ENCODE assay signal across 1 cellular context in genomic region chr3:128360243-128360642, GRCh38.
A peak's percentile ranks its signal among the peaks of the same experiment; 100 is the strongest.
TF ChIP-seq lines count a peak whose summit lies in the region.

No MANE protein-coding gene starts in this region.

TF ChIP-seq in HepG2, 621 proteins besides CTCF, POLR2A, EP300 and RAD21 (continued from another document and continues in another):
- TF ChIP-seq ZKSCAN1 (IDR thresholded peaks at IDR 0.05; ENCODE audit: low read length) (no peak), ZNF83 (CRISPR knock-in tag; IDR thresholded peaks at IDR 0.05; ENCODE audit: borderline replicate concordance) (no peak), ZFX (CRISPR knock-in tag; IDR thresholded peaks at IDR 0.05; ENCODE audit: low read depth) (peak; percentile 63), ZNF878 (CRISPR knock-in tag; IDR thresholded peaks at IDR 0.05) (no peak), PITX1 (CRISPR knock-in tag; IDR thresholded peaks at IDR 0.05) (0 out of 2 replicates have a peak, but pooled peaks have one; percentile 7), ZNF800 (CRISPR knock-in tag; IDR thresholded peaks at IDR 0.05) (no peak), KAT7 (CRISPR knock-in tag; IDR thresholded peaks at IDR 0.05; ENCODE audit: borderline replicate concordance) (0 out of 2 replicates have a peak, but pooled peaks have one; percentile 25), MXD3 (CRISPR knock-in tag; IDR thresholded peaks at IDR 0.05) (0 out of 2 replicates have a peak, but pooled peaks have one; percentile 33), PHB2 (IDR thresholded peaks at IDR 0.05; ENCODE audit: partially characterized antibody) (no peak), AKAP8 (CRISPR knock-in tag; IDR thresholded peaks at IDR 0.05) (0 out of 2 replicates have a peak, but pooled peaks have one; percentile 45), ZFY (CRISPR knock-in tag; IDR thresholded peaks at IDR 0.05) (peak; percentile 20; the same call in 1 of the 2 replicates), HNF1B (CRISPR knock-in tag; IDR thresholded peaks at IDR 0.05) (0 out of 2 replicates have a peak, but pooled peaks have one; percentile 14), RXRA (CRISPR knock-in tag; IDR thresholded peaks at IDR 0.05) (peak; percentile 28; the same call in 1 of the 2 replicates), GTF3A (CRISPR knock-in tag; conservative IDR thresholded peaks at IDR 0.05) (no peak), ARID5B (CRISPR knock-in tag; IDR thresholded peaks at IDR 0.05) (no peak), GABPB1 (CRISPR knock-in tag; IDR thresholded peaks at IDR 0.05) (no peak), ZNF784 (CRISPR knock-in tag; IDR thresholded peaks at IDR 0.05; ENCODE audit: borderline replicate concordance) (peak; percentile 54; the same call in 1 of the 2 replicates), REPIN1 (CRISPR knock-in tag; IDR thresholded peaks at IDR 0.05; ENCODE audit: borderline replicate concordance, low read depth) (0 out of 2 replicates have a peak, but pooled peaks have one; percentile 14), ZNF883 (CRISPR knock-in tag; IDR thresholded peaks at IDR 0.05; ENCODE audit: not compliant biosample characterization) (no peak), TAF1 (CRISPR knock-in tag; IDR thresholded peaks at IDR 0.05) (no peak)
- TF ChIP-seq, protein P1, sequence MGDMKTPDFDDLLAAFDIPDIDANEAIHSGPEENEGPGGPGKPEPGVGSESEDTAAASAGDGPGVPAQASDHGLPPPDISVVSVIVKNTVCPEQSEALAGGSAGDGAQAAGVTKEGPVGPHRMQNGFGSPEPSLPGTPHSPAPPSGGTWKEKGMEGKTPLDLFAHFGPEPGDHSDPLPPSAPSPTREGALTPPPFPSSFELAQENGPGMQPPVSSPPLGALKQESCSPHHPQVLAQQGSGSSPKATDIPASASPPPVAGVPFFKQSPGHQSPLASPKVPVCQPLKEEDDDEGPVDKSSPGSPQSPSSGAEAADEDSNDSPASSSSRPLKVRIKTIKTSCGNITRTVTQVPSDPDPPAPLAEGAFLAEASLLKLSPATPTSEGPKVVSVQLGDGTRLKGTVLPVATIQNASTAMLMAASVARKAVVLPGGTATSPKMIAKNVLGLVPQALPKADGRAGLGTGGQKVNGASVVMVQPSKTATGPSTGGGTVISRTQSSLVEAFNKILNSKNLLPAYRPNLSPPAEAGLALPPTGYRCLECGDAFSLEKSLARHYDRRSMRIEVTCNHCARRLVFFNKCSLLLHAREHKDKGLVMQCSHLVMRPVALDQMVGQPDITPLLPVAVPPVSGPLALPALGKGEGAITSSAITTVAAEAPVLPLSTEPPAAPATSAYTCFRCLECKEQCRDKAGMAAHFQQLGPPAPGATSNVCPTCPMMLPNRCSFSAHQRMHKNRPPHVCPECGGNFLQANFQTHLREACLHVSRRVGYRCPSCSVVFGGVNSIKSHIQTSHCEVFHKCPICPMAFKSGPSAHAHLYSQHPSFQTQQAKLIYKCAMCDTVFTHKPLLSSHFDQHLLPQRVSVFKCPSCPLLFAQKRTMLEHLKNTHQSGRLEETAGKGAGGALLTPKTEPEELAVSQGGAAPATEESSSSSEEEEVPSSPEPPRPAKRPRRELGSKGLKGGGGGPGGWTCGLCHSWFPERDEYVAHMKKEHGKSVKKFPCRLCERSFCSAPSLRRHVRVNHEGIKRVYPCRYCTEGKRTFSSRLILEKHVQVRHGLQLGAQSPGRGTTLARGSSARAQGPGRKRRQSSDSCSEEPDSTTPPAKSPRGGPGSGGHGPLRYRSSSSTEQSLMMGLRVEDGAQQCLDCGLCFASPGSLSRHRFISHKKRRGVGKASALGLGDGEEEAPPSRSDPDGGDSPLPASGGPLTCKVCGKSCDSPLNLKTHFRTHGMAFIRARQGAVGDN (CRISPR knock-in tag; IDR thresholded peaks at IDR 0.05) = peak; percentile 93
- TF ChIP-seq, protein P2, sequence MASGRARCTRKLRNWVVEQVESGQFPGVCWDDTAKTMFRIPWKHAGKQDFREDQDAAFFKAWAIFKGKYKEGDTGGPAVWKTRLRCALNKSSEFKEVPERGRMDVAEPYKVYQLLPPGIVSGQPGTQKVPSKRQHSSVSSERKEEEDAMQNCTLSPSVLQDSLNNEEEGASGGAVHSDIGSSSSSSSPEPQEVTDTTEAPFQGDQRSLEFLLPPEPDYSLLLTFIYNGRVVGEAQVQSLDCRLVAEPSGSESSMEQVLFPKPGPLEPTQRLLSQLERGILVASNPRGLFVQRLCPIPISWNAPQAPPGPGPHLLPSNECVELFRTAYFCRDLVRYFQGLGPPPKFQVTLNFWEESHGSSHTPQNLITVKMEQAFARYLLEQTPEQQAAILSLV (CRISPR knock-in tag; IDR thresholded peaks at IDR 0.05; ENCODE audit: borderline replicate concordance) = peak; percentile 24; the same call in 1 of the 2 replicates
- TF ChIP-seq, protein P3, sequence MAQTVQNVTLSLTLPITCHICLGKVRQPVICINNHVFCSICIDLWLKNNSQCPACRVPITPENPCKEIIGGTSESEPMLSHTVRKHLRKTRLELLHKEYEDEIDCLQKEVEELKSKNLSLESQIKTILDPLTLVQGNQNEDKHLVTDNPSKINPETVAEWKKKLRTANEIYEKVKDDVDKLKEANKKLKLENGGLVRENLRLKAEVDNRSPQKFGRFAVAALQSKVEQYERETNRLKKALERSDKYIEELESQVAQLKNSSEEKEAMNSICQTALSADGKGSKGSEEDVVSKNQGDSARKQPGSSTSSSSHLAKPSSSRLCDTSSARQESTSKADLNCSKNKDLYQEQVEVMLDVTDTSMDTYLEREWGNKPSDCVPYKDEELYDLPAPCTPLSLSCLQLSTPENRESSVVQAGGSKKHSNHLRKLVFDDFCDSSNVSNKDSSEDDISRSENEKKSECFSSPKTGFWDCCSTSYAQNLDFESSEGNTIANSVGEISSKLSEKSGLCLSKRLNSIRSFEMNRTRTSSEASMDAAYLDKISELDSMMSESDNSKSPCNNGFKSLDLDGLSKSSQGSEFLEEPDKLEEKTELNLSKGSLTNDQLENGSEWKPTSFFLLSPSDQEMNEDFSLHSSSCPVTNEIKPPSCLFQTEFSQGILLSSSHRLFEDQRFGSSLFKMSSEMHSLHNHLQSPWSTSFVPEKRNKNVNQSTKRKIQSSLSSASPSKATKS (CRISPR knock-in tag; IDR thresholded peaks at IDR 0.05) = no peak
- TF ChIP-seq, protein P4, sequence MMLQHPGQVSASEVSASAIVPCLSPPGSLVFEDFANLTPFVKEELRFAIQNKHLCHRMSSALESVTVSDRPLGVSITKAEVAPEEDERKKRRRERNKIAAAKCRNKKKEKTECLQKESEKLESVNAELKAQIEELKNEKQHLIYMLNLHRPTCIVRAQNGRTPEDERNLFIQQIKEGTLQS (CRISPR knock-in tag; IDR thresholded peaks at IDR 0.05) = no peak
- TF ChIP-seq, protein P5, sequence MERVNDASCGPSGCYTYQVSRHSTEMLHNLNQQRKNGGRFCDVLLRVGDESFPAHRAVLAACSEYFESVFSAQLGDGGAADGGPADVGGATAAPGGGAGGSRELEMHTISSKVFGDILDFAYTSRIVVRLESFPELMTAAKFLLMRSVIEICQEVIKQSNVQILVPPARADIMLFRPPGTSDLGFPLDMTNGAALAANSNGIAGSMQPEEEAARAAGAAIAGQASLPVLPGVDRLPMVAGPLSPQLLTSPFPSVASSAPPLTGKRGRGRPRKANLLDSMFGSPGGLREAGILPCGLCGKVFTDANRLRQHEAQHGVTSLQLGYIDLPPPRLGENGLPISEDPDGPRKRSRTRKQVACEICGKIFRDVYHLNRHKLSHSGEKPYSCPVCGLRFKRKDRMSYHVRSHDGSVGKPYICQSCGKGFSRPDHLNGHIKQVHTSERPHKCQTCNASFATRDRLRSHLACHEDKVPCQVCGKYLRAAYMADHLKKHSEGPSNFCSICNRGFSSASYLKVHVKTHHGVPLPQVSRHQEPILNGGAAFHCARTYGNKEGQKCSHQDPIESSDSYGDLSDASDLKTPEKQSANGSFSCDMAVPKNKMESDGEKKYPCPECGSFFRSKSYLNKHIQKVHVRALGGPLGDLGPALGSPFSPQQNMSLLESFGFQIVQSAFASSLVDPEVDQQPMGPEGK (CRISPR knock-in tag; IDR thresholded peaks at IDR 0.05) = no peak
- TF ChIP-seq, protein P6, sequence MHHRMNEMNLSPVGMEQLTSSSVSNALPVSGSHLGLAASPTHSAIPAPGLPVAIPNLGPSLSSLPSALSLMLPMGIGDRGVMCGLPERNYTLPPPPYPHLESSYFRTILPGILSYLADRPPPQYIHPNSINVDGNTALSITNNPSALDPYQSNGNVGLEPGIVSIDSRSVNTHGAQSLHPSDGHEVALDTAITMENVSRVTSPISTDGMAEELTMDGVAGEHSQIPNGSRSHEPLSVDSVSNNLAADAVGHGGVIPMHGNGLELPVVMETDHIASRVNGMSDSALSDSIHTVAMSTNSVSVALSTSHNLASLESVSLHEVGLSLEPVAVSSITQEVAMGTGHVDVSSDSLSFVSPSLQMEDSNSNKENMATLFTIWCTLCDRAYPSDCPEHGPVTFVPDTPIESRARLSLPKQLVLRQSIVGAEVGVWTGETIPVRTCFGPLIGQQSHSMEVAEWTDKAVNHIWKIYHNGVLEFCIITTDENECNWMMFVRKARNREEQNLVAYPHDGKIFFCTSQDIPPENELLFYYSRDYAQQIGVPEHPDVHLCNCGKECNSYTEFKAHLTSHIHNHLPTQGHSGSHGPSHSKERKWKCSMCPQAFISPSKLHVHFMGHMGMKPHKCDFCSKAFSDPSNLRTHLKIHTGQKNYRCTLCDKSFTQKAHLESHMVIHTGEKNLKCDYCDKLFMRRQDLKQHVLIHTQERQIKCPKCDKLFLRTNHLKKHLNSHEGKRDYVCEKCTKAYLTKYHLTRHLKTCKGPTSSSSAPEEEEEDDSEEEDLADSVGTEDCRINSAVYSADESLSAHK (CRISPR knock-in tag; IDR thresholded peaks at IDR 0.05; ENCODE audit: borderline replicate concordance) = no peak
- TF ChIP-seq, protein P7, sequence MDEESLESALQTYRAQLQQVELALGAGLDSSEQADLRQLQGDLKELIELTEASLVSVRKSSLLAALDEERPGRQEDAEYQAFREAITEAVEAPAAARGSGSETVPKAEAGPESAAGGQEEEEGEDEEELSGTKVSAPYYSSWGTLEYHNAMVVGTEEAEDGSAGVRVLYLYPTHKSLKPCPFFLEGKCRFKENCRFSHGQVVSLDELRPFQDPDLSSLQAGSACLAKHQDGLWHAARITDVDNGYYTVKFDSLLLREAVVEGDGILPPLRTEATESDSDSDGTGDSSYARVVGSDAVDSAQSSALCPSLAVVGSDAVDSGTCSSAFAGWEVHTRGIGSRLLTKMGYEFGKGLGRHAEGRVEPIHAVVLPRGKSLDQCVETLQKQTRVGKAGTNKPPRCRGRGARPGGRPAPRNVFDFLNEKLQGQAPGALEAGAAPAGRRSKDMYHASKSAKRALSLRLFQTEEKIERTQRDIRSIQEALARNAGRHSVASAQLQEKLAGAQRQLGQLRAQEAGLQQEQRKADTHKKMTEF (CRISPR knock-in tag; IDR thresholded peaks at IDR 0.05) = no peak
